Comparison of ENCODE assay signal across 8 cellular contexts in genomic region chr6:87701676-87702588, GRCh38. TPM values are rescaled to one million over a fixed set of nuclear protein-coding genes. Genes with fewer than 3 reads are reported as not detected.
A peak's percentile ranks its signal among the peaks of the same experiment; 100 is the strongest.
DNase-seq lines count a peak whose midpoint lies in the region; ATAC-seq, FAIRE-seq and TF ChIP-seq lines count a peak whose summit lies in the region.

Gene AKIRIN2 (minus strand): TSS chr6:87702233. CDS start chr6:87701684, 549 bp downstream.

- H3K27ac ChIP-seq in AG04450 (ENCODE audit: low read depth, low read length): peak within 1 kb of the TSS; percentile 90
- H3K27ac ChIP-seq in small intestine (ENCODE audit: low read depth in 1 of 2, low read length in 1 of 2): peak within 1 kb of the TSS; percentile 78 to 96

- H3K4me1 ChIP-seq in small intestine (ENCODE audit: control insufficient read depth in 2 of 2, insufficient read depth in 1 of 2, low read depth in 1 of 2, low read length in 1 of 2): peaks cover 2 to 5% of the 10 kb centered on the region in 2 donors

- no peak for FAIRE-seq in small intestine (lab: Jason Lieb, UNC)

- H3K9me3 ChIP-seq in AG04450 (ENCODE audit: control insufficient read depth, insufficient read depth, low read length) (peaks cover 2% of the 10 kb centered on the region; the same call in 1 of the 2 replicates), small intestine (ENCODE audit: control insufficient read depth, low read depth) (no peaks in the 10 kb centered on the region)

- H3K27me3 ChIP-seq in AG04450 (ENCODE audit: control insufficient read depth, insufficient read depth, low read length) (no peaks in the 10 kb centered on the region), small intestine (ENCODE audit: control insufficient read depth in 2 of 2, insufficient read depth in 2 of 2, low read length in 2 of 2) (no peaks in the 10 kb centered on the region)

- H3K4me1 Mint-ChIP-seq in WTC11: peaks cover 16% of the 10 kb centered on the region

- H3K27ac Mint-ChIP-seq in WTC11: peak within 1 kb of the TSS; percentile 99

- H3K4me3 ChIP-seq in AG04450 (ENCODE audit: low read depth, low read length) (peak within 1 kb of the TSS; percentile 82), cardiac fibroblast (replicated peaks in 1 of 2; ENCODE audit: low read depth in 2 of 2, low read length in 2 of 2) (peak within 1 kb of the TSS; percentile 73 to 90), small intestine (ENCODE audit: low read depth in 1 of 2, low read length in 2 of 2) (peak within 1 kb of the TSS; percentile 99 to 100)

- peak within 1 kb of the TSS; percentile 98 for H3K4me3 Mint-ChIP-seq in WTC11

- H3K27me3 Mint-ChIP-seq in WTC11 (ENCODE audit: low read depth): no peaks in the 10 kb centered on the region

- no peaks in the 10 kb centered on the region for H3K9me3 Mint-ChIP-seq in WTC11

- H3K36me3 Mint-ChIP-seq in WTC11: peaks cover 24% of the 10 kb centered on the region

- POLR2A ChIA-PET in AG04450 (lab: Yijun Ruan, JAX): interaction anchor here (0.6 to 2.4 kb wide), 11 partner anchors 12 to 113 kb away, joined by 3 to 16 read pairs (median 5); no protein-coding TSS in a partner anchor
- POLR2A ChIA-PET in WTC11 (lab: Charles Lee): interaction anchor here (0.6 to 1.4 kb wide), 3 partner anchors 12 to 55 kb away, joined by 3 read pairs; no protein-coding TSS in a partner anchor

- DNase-seq in AG04450 (ENCODE audit: low read depth, low spot score): peak; percentile 98
- peak; percentile 95 for DNase-seq in NCI-H226
- peak; percentile 96 for DNase-seq in WTC11 (ENCODE audit: low spot score)
- DNase-seq in cardiac fibroblast (ENCODE audit: low read depth in 2 of 2): peak; percentile 100
- DNase-seq in iPS-NIHi11 (ENCODE audit: low spot score): peak; percentile 89
- DNase-seq in small intestine: peak; percentile 99

- TF ChIP-seq CTCF in AG04450 (IDR thresholded peaks at IDR 0.05; ENCODE audit: low read depth, low read length) (no peak), WTC11 (IDR thresholded peaks at IDR 0.05) (no peak), cardiac fibroblast (IDR thresholded peaks at IDR 0.05; ENCODE audit: low read depth, low read length) (no peak)

- no peaks in the 10 kb centered on the region for H3K36me3 ChIP-seq in small intestine (ENCODE audit: control insufficient read depth in 2 of 2, insufficient read depth in 2 of 2, low read length in 2 of 2)

- WGBS in small intestine, 3 donors: 0 to 1% (median 0%) methylated on average over 71 to 88 of the region's 88 CpGs

- peak; percentile 78 for ATAC-seq in GM18909 (IDR thresholded peaks at IDR 0.05; ENCODE audit: poor library complexity, unreplicated experiment)
- ATAC-seq in HG03175 (IDR thresholded peaks at IDR 0.05; ENCODE audit: unreplicated experiment): peak; percentile 64
- ATAC-seq in WTC11: peak; percentile 91

- CTCF ChIA-PET in AG04450 (lab: Charles Lee): interaction anchor here (1.8 kb wide), 1 partner anchor 130 kb away, joined by 7 read pairs; no protein-coding TSS in a partner anchor
- CTCF ChIA-PET in WTC11 (lab: Charles Lee): no interaction called here

TF ChIP-seq in WTC11, 78 proteins besides CTCF, POLR2A, EP300 and RAD21 (continues in another document):
- TF ChIP-seq SMAD4 (CRISPR knock-in tag; IDR thresholded peaks at IDR 0.05): 0 out of 2 replicates have a peak, but pooled peaks have one; percentile 34
- TF ChIP-seq TP53 (CRISPR knock-in tag; IDR thresholded peaks at IDR 0.05): 0 out of 2 replicates have a peak, but pooled peaks have one; percentile 14
- 0 out of 2 replicates have a peak, but pooled peaks have one; percentile 32 for TF ChIP-seq ZBTB43 (CRISPR knock-in tag; IDR thresholded peaks at IDR 0.05)
- 0 out of 2 replicates have a peak, but pooled peaks have one; percentile 40 for TF ChIP-seq GABPB1 (CRISPR knock-in tag; IDR thresholded peaks at IDR 0.05)
- no peak for TF ChIP-seq ZNF396 (CRISPR knock-in tag; IDR thresholded peaks at IDR 0.05; ENCODE audit: borderline replicate concordance)
- TF ChIP-seq KAT7 (CRISPR knock-in tag; IDR thresholded peaks at IDR 0.05; ENCODE audit: borderline replicate concordance): peak; percentile 49; the same call in 1 of the 2 replicates
- no peak for TF ChIP-seq ZNF121 (CRISPR knock-in tag; IDR thresholded peaks at IDR 0.05)
- no peak for TF ChIP-seq ESRRA (CRISPR knock-in tag; IDR thresholded peaks at IDR 0.05; ENCODE audit: borderline replicate concordance)
- peak; percentile 96 for TF ChIP-seq MYBL2 (CRISPR knock-in tag; IDR thresholded peaks at IDR 0.05)
- peak; percentile 35 for TF ChIP-seq MAX (CRISPR knock-in tag; IDR thresholded peaks at IDR 0.05)
- TF ChIP-seq NFYB (CRISPR knock-in tag; conservative IDR thresholded peaks at IDR 0.05; ENCODE audit: low read depth): no peak
- no peak for TF ChIP-seq SOX15 (CRISPR knock-in tag; IDR thresholded peaks at IDR 0.05)
- TF ChIP-seq USF1 (CRISPR knock-in tag; IDR thresholded peaks at IDR 0.05): 0 out of 2 replicates have a peak, but pooled peaks have one; percentile 16
- TF ChIP-seq ZNF416 (CRISPR knock-in tag; IDR thresholded peaks at IDR 0.05): no peak
- TF ChIP-seq AFF4 (CRISPR knock-in tag; IDR thresholded peaks at IDR 0.05; ENCODE audit: borderline replicate concordance): peak; percentile 37; the same call in 1 of the 2 replicates
- TF ChIP-seq SP1 (CRISPR knock-in tag; conservative IDR thresholded peaks at IDR 0.05): peak; percentile 92
- peak; percentile 47; the same call in 1 of the 2 replicates for TF ChIP-seq TEAD1 (CRISPR knock-in tag; IDR thresholded peaks at IDR 0.05)
- TF ChIP-seq PREB (CRISPR knock-in tag; IDR thresholded peaks at IDR 0.05; ENCODE audit: borderline replicate concordance): peak; percentile 74; the same call in 1 of the 2 replicates
- no peak for TF ChIP-seq MXD4 (CRISPR knock-in tag; IDR thresholded peaks at IDR 0.05; ENCODE audit: borderline replicate concordance)
- TF ChIP-seq RORB (CRISPR knock-in tag; IDR thresholded peaks at IDR 0.05): peak; percentile 71; the same call in 1 of the 2 replicates
- TF ChIP-seq CBFB (CRISPR knock-in tag; IDR thresholded peaks at IDR 0.05; ENCODE audit: low read depth): no peak
- TF ChIP-seq FOXK1 (CRISPR knock-in tag; IDR thresholded peaks at IDR 0.05): peak; percentile 80; the same call in 1 of the 2 replicates

RNA-seq across cellular contexts. Expression of gene AKIRIN2, which starts in this region (rescaled TPM):
- polyA plus RNA-seq in AG04450 (2011; rRNA removed): 30.4 and 31.3 TPM in 2 replicates
- 20.9 and 35.6 TPM in 2 replicates for polyA minus RNA-seq in AG04450 (2011; rRNA and poly(A)+ RNA removed)
- 81.4 to 90.2 TPM (median 88.6 TPM) in 3 replicates for total RNA-seq in WTC11 (2021)
- 10 to 100 TPM; 19.9 to 28.5 (median 20.0) TPM for polyA plus RNA-seq in small intestine

Comparison
In these comparisons a context has a peak if more than half of its experiments do, and no peak if none do; other contexts are left out.
1. Peak in every context shown above with its lines: DNase-seq, ATAC-seq, H3K4me3 ChIP-seq and H3K27ac ChIP-seq.